Comparison of ENCODE assay signal across 15 cellular contexts in the genomic region with DNA sequence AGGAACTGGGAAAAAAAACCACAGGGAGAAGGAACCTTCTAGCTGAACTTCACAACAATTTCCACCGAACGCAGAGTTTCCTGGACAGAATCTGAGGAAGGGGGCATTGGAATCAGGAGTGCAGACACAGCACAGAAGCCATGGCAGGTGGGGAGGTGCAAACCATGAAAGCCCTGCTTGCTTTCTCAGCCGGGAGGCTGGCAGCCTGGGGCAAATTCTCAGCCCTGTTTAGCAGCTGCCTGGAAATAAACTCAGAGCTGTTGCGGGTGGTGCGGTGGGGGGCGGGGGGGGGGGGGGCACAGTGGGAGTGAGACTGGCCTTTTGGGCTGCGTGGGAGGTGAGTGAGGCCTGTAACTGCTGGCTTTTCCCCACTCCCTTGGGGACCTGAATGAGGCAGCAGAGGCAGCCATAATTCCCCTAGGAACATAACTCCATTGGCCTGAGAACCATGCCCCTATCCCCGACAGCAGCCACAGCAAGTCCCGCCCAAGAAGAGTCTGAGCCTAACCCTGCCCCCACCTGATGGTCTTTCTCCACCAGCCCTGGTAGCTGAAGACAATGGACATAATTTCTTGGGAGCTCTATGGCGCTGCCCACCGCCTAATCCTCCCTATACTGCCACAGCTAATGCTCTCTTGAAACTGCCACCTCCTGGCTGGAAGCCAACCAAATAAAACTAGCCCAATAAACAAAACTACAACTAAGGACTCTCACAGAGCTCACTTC.
DNase-seq lines count a peak whose midpoint lies in the region; ATAC-seq and TF ChIP-seq lines count a peak whose summit lies in the region.
"Had no signal": no experiment of that assay in that cellular context is flagged by ENCODE, and none has a peak within 500 bp of the region (broad histone marks: within the 10 kb centered on the region; RNA-seq: fewer than 3 reads in every experiment).

No MANE protein-coding gene starts in this region.

- intact Hi-C loops in sigmoid colon (cut with DNase I) = no loop called here

- peaks cover 12% of the 10 kb centered on the region for H3K4me1 Mint-ChIP-seq in brain
- no peaks in the 10 kb centered on the region for H3K4me1 Mint-ChIP-seq in stimulated activated memory B cell treated with anti-CD40 and anti-IgM and Interleukin-4, amounts not matched to agents 10 μg/mL and 1 μg/mL and 100 μg/mL, for 72 hours
- H3K4me1 Mint-ChIP-seq: natural killer cell had no signal

- TF ChIP-seq EP300 in sigmoid colon (IDR thresholded peaks at IDR 0.05) = no peak

- TF ChIP-seq CTCF in brain (conservative IDR thresholded peaks at IDR 0.05) (no peak), sigmoid colon (IDR thresholded peaks at IDR 0.05) (no peak)

- DNase-seq in NCI-H2081 (lab: John Stamatoyannopoulos, UW) (peak; percentile 5 to 11), NCI-H2081 treated with DMSO at 0.1 percent for 48 hours (lab: John Stamatoyannopoulos, UW) (no peak), NCI-H2107 (lab: John Stamatoyannopoulos, UW) (peak; percentile 23), sigmoid colon (no peak)
- DNase-seq in effector CD4-positive, alpha-beta T cell = no peak
- DNase-seq: aorta, natural killer cell, NCI-H446 had no signal

- peaks cover 0 to 17% (median 5%) of the 10 kb centered on the region in 4 donors for H3K4me1 ChIP-seq in sigmoid colon
- H3K4me1 ChIP-seq: A549 had no signal

- TF ChIP-seq POLR2A in sigmoid colon (IDR thresholded peaks at IDR 0.05) = no peak

- H3K4me3 ChIP-seq in sigmoid colon = no peak overlapping the region
- H3K4me3 ChIP-seq: A549, gastroesophageal sphincter, GM12878 had no signal

- no peak for ATAC-seq in GM18907 (IDR thresholded peaks at IDR 0.05; ENCODE audit: unreplicated experiment)
- no peak for ATAC-seq in stimulated activated memory B cell treated with anti-CD40 and anti-IgM and Interleukin-4, amounts not matched to agents 10 μg/mL and 1 μg/mL and 100 μg/mL, for 72 hours
- ATAC-seq: A549, gastroesophageal sphincter, GM12878, natural killer cell, Right ventricle myocardium inferior had no signal

- no peaks in the 10 kb centered on the region for H3K9me3 ChIP-seq in sigmoid colon
- H3K9me3 ChIP-seq: A549, gastroesophageal sphincter had no signal

- peak overlapping the region in 1 of 5 experiments; percentile 1 for H3K4me3 Mint-ChIP-seq in brain
- no peak overlapping the region for H3K4me3 Mint-ChIP-seq in stimulated activated memory B cell treated with anti-CD40 and anti-IgM and Interleukin-4, amounts not matched to agents 10 μg/mL and 1 μg/mL and 100 μg/mL, for 72 hours
- H3K4me3 Mint-ChIP-seq: natural killer cell had no signal

- no peaks in the 10 kb centered on the region for H3K27me3 Mint-ChIP-seq in brain
- peaks cover 29% of the 10 kb centered on the region for H3K27me3 Mint-ChIP-seq in stimulated activated memory B cell treated with anti-CD40 and anti-IgM and Interleukin-4, amounts not matched to agents 10 μg/mL and 1 μg/mL and 100 μg/mL, for 72 hours

- no peaks in the 10 kb centered on the region for H3K36me3 ChIP-seq in sigmoid colon
- H3K36me3 ChIP-seq: gastroesophageal sphincter had no signal

- no peaks in the 10 kb centered on the region for H3K27me3 ChIP-seq in sigmoid colon
- H3K27me3 ChIP-seq: gastroesophageal sphincter had no signal

- peak overlapping the region in 3 of 4 donors; percentile 18 to 31 (median 24) for H3K27ac ChIP-seq in sigmoid colon
- H3K27ac ChIP-seq: A549, gastroesophageal sphincter had no signal

- peak overlapping the region in 4 of 5 experiments; percentile 12 to 68 (median 36) for H3K27ac Mint-ChIP-seq in brain
- H3K27ac Mint-ChIP-seq in stimulated activated memory B cell treated with anti-CD40 and anti-IgM and Interleukin-4, amounts not matched to agents 10 μg/mL and 1 μg/mL and 100 μg/mL, for 72 hours = no peak overlapping the region
- H3K27ac Mint-ChIP-seq: natural killer cell had no signal

- H3K9me3 Mint-ChIP-seq in brain = peaks cover 4 to 30% (median 14%) of the 10 kb centered on the region in 5 experiments
- no peaks in the 10 kb centered on the region for H3K9me3 Mint-ChIP-seq in stimulated activated memory B cell treated with anti-CD40 and anti-IgM and Interleukin-4, amounts not matched to agents 10 μg/mL and 1 μg/mL and 100 μg/mL, for 72 hours
- H3K9me3 Mint-ChIP-seq: natural killer cell had no signal

- H3K36me3 Mint-ChIP-seq in brain = peaks cover 5% of the 10 kb centered on the region
- H3K36me3 Mint-ChIP-seq in stimulated activated memory B cell treated with anti-CD40 and anti-IgM and Interleukin-4, amounts not matched to agents 10 μg/mL and 1 μg/mL and 100 μg/mL, for 72 hours = no peaks in the 10 kb centered on the region
- H3K36me3 Mint-ChIP-seq: natural killer cell had no signal

- WGBS in sigmoid colon, 2 donors = 78 to 79% methylated on average over 11 of the region's 11 CpGs

Comparison
In these comparisons a context has a peak if more than half of its experiments do, and no peak if none do; other contexts are left out.
1. DNase-seq: peak in NCI-H2081 (2 of 2) and NCI-H2107 (single experiment); none in NCI-H2081 treated with DMSO at 0.1 percent for 48 hours (single experiment), sigmoid colon (single experiment) and effector CD4-positive, alpha-beta T cell (single experiment).